ENCODE assay signal across 7 cellular contexts in genomic region chr1:223736638-223737037, GRCh38. TPM values are rescaled to one million over a fixed set of nuclear protein-coding genes. Genes with fewer than 3 reads are reported as not detected.
DNase-seq lines count a peak whose midpoint lies in the region; ATAC-seq and TF ChIP-seq lines count a peak whose summit lies in the region.
"Not testable (repeated sequence)": the region's sequence is repeated elsewhere in the genome, so short reads cannot be mapped to it uniquely, and the experiment has no call there.

No MANE protein-coding gene starts in this region.

- ATAC-seq in memory B cell (ENCODE audit: low read depth); stimulated activated effector memory CD8-positive, alpha-beta T cell treated with anti-CD3 and anti-CD28 coated beads, Interleukin-12 subunit alpha, Interleukin-12 subunit beta, amount 100 ng/mL, for 72 hours: not testable (repeated sequence)

- H3K27me3 ChIP-seq in CD8-positive, alpha-beta memory T cell (ENCODE audit: insufficient read depth, low read length, poor library complexity, severe bottlenecking); left ventricle myocardium inferior (ENCODE audit: low read depth): not testable (repeated sequence)

- H3K9me3 ChIP-seq in CD8-positive, alpha-beta memory T cell (ENCODE audit: low read length); left ventricle myocardium inferior (replicated peaks): not testable (repeated sequence)

- H3K4me1 Mint-ChIP-seq in CD8-positive, alpha-beta memory T cell: peaks cover 23 to 51% (median 46%) of the 10 kb centered on the region in 3 donors
- peaks cover 28% of the 10 kb centered on the region for H3K4me1 Mint-ChIP-seq in activated CD4-positive, alpha-beta memory T cell treated with anti-CD3 and anti-CD28 coated beads, Interleukin-2, amount 10 ng/mL, durations not matched to agents 7 days and 5 days
- peaks cover 78% of the 10 kb centered on the region for H3K4me1 Mint-ChIP-seq in chondrocyte (ENCODE audit: low read depth)
- not testable (repeated sequence) for H3K4me1 Mint-ChIP-seq in memory B cell
- H3K4me1 Mint-ChIP-seq in stimulated activated effector memory CD8-positive, alpha-beta T cell treated with anti-CD3 and anti-CD28 coated beads, Interleukin-12 subunit alpha, Interleukin-12 subunit beta, amount 100 ng/mL, for 72 hours: peaks cover 46% of the 10 kb centered on the region

- CTCF ChIA-PET in CD8-positive, alpha-beta memory T cell (lab: Charles Lee): interaction anchor here (3.4 kb wide), 1 partner anchor 12 kb away, joined by 27 read pairs; no protein-coding TSS in a partner anchor
- CTCF ChIA-PET in RWPE1 (lab: Yijun Ruan, JAX): not testable (repeated sequence)
- CTCF ChIA-PET in activated CD4-positive, alpha-beta memory T cell treated with anti-CD3 and anti-CD28 coated beads, Interleukin-2, amount 10 ng/mL, durations not matched to agents 7 days and 5 days (lab: Charles Lee): interaction anchor here (2.1 kb wide), 1 partner anchor 13 kb away, joined by 14 read pairs; no protein-coding TSS in a partner anchor

- not testable (repeated sequence) for TF ChIP-seq CTCF in RWPE1 (conservative IDR thresholded peaks at IDR 0.05; ENCODE audit: low read depth); chondrocyte (IDR thresholded peaks at IDR 0.05); left ventricle myocardium inferior (IDR thresholded peaks at IDR 0.05; ENCODE audit: borderline replicate concordance)

- not testable (repeated sequence) for H3K27ac ChIP-seq in CD8-positive, alpha-beta memory T cell (ENCODE audit: low read depth, low read length)
- H3K27ac ChIP-seq in RWPE1 (peak overlapping the region; percentile 59), left ventricle myocardium inferior (replicated peaks) (peak overlapping the region; percentile 85)

- not testable (repeated sequence) for H3K27me3 Mint-ChIP-seq in CD8-positive, alpha-beta memory T cell; activated CD4-positive, alpha-beta memory T cell treated with anti-CD3 and anti-CD28 coated beads, Interleukin-2, amount 10 ng/mL, durations not matched to agents 7 days and 5 days; chondrocyte (ENCODE audit: low read depth); memory B cell

- H3K4me1 ChIP-seq in CD8-positive, alpha-beta memory T cell (ENCODE audit: insufficient read depth, low read length): not testable (repeated sequence)
- H3K4me1 ChIP-seq in left ventricle myocardium inferior: peaks cover 97% of the 10 kb centered on the region

- peak overlapping the region in 7 of 8 donors; percentile 59 to 94 (median 83) for H3K27ac Mint-ChIP-seq in CD8-positive, alpha-beta memory T cell
- peak overlapping the region; percentile 42 for H3K27ac Mint-ChIP-seq in activated CD4-positive, alpha-beta memory T cell treated with anti-CD3 and anti-CD28 coated beads, Interleukin-2, amount 10 ng/mL, durations not matched to agents 7 days and 5 days
- peak overlapping the region; percentile 92 for H3K27ac Mint-ChIP-seq in chondrocyte (ENCODE audit: unreplicated experiment)
- peak overlapping the region; percentile 39 for H3K27ac Mint-ChIP-seq in memory B cell
- H3K27ac Mint-ChIP-seq in stimulated activated effector memory CD8-positive, alpha-beta T cell treated with anti-CD3 and anti-CD28 coated beads, Interleukin-12 subunit alpha, Interleukin-12 subunit beta, amount 100 ng/mL, for 72 hours: peak overlapping the region; percentile 87

- DNase-seq in CD8-positive, alpha-beta memory T cell; RWPE1 (ENCODE audit: low spot score); activated CD4-positive, alpha-beta memory T cell treated with anti-CD3 and anti-CD28 coated beads, Interleukin-2, amount 10 ng/mL, durations not matched to agents 7 days and 5 days; chondrocyte (ENCODE audit: low spot score); left ventricle myocardium inferior; memory B cell (ENCODE audit: low spot score in 2 of 2); stimulated activated effector memory CD8-positive, alpha-beta T cell treated with anti-CD3 and anti-CD28 coated beads, Interleukin-12 subunit alpha, Interleukin-12 subunit beta, amount 100 ng/mL, for 72 hours (ENCODE audit: low spot score in 2 of 2): not testable (repeated sequence)

- H3K36me3 ChIP-seq in CD8-positive, alpha-beta memory T cell (ENCODE audit: insufficient read depth, low read length); left ventricle myocardium inferior: not testable (repeated sequence)

- H3K4me3 ChIP-seq in CD8-positive, alpha-beta memory T cell (ENCODE audit: low read length); left ventricle myocardium inferior: not testable (repeated sequence)

- not testable (repeated sequence) for H3K9me3 Mint-ChIP-seq in CD8-positive, alpha-beta memory T cell; activated CD4-positive, alpha-beta memory T cell treated with anti-CD3 and anti-CD28 coated beads, Interleukin-2, amount 10 ng/mL, durations not matched to agents 7 days and 5 days; chondrocyte (ENCODE audit: low read depth); memory B cell; stimulated activated effector memory CD8-positive, alpha-beta T cell treated with anti-CD3 and anti-CD28 coated beads, Interleukin-12 subunit alpha, Interleukin-12 subunit beta, amount 100 ng/mL, for 72 hours

- POLR2A ChIA-PET in CD8-positive, alpha-beta memory T cell (lab: Charles Lee); RWPE1 (lab: Yijun Ruan, JAX; ENCODE audit: low non-redundant PET); activated CD4-positive, alpha-beta memory T cell treated with anti-CD3 and anti-CD28 coated beads, Interleukin-2, amount 10 ng/mL, durations not matched to agents 7 days and 5 days (lab: Charles Lee): not testable (repeated sequence)

- intact Hi-C loops in left ventricle myocardium inferior (cut with micrococcal nuclease): not testable (repeated sequence)

- peaks cover 0 to 62% (median 4%) of the 10 kb centered on the region in 3 donors for H3K36me3 Mint-ChIP-seq in CD8-positive, alpha-beta memory T cell
- H3K36me3 Mint-ChIP-seq in activated CD4-positive, alpha-beta memory T cell treated with anti-CD3 and anti-CD28 coated beads, Interleukin-2, amount 10 ng/mL, durations not matched to agents 7 days and 5 days (ENCODE audit: low read depth): peaks cover 54% of the 10 kb centered on the region
- peaks cover 13% of the 10 kb centered on the region for H3K36me3 Mint-ChIP-seq in chondrocyte (ENCODE audit: low read depth)
- H3K36me3 Mint-ChIP-seq in memory B cell: not testable (repeated sequence)
- peaks cover 29% of the 10 kb centered on the region for H3K36me3 Mint-ChIP-seq in stimulated activated effector memory CD8-positive, alpha-beta T cell treated with anti-CD3 and anti-CD28 coated beads, Interleukin-12 subunit alpha, Interleukin-12 subunit beta, amount 100 ng/mL, for 72 hours

- H3K4me3 Mint-ChIP-seq in CD8-positive, alpha-beta memory T cell; activated CD4-positive, alpha-beta memory T cell treated with anti-CD3 and anti-CD28 coated beads, Interleukin-2, amount 10 ng/mL, durations not matched to agents 7 days and 5 days; chondrocyte (ENCODE audit: unreplicated experiment); memory B cell; stimulated activated effector memory CD8-positive, alpha-beta T cell treated with anti-CD3 and anti-CD28 coated beads, Interleukin-12 subunit alpha, Interleukin-12 subunit beta, amount 100 ng/mL, for 72 hours: not testable (repeated sequence)

RNA-seq across cellular contexts. Expression of gene CAPN2, which starts 24.3 kb away (rescaled TPM):
- total RNA-seq in CD8-positive, alpha-beta memory T cell: 10 to 100 TPM; 79.8 to 82.9 TPM
- 252 TPM for polyA plus RNA-seq in CD8-positive, alpha-beta memory T cell
- total RNA-seq in activated CD4-positive, alpha-beta memory T cell treated with anti-CD3 and anti-CD28 coated beads, Interleukin-2, amount 10 ng/mL, durations not matched to agents 7 days and 5 days: 100 to 1,000 TPM; 263 TPM
- total RNA-seq in chondrocyte (202 to 241 TPM (median 238 TPM) in 3 replicates), left ventricle myocardium inferior (65.3 TPM)

Comparison
In these comparisons a context has a peak if more than half of its experiments do, and no peak if none do; other contexts are left out.
1. H3K27ac Mint-ChIP-seq: peak in every context shown above with its lines; median percentile 92 in chondrocyte; 87 in stimulated activated effector memory CD8-positive, alpha-beta T cell treated with anti-CD3 and anti-CD28 coated beads, Interleukin-12 subunit alpha, Interleukin-12 subunit beta, amount 100 ng/mL, for 72 hours; 83 in CD8-positive, alpha-beta memory T cell; 42 in activated CD4-positive, alpha-beta memory T cell treated with anti-CD3 and anti-CD28 coated beads, Interleukin-2, amount 10 ng/mL, durations not matched to agents 7 days and 5 days; 39 in memory B cell.